ENCODE assay signal across 2 cellular contexts in the genomic region with DNA sequence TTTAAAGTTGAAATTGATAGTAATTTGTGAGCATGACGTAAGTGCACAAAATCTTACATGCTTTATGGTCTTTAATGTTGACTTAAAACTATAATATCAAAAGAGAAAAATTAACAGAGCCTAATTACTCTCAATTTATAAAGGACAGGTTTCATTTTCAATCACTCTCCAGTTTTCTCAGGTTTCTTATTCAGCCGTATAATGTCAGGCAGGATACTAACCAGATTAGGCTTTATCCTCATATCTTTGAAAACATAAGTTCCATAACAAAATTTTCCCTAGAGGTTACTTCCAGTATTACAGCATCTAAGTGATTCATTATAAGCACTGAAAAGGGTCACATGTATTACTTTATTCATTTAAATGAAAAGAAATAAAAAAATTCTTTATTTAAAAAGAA.
TF ChIP-seq lines count a peak whose summit lies in the region.

No MANE protein-coding gene starts in this region.

TF ChIP-seq in SK-N-SH, 30 proteins besides CTCF, POLR2A, EP300 and RAD21 (continued from another document):
- TF ChIP-seq, protein P1, sequence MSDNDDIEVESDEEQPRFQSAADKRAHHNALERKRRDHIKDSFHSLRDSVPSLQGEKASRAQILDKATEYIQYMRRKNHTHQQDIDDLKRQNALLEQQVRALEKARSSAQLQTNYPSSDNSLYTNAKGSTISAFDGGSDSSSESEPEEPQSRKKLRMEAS (IDR thresholded peaks at IDR 0.05; ENCODE audit: low read depth), result no peak
- no peak for TF ChIP-seq MXI1 (IDR thresholded peaks at IDR 0.05; ENCODE audit: low read depth, low read length)
- TF ChIP-seq TAF1 (IDR thresholded peaks at IDR 0.05; ENCODE audit: borderline replicate concordance, low read depth, low read length), result no peak
- TF ChIP-seq IRF3 (IDR thresholded peaks at IDR 0.05; ENCODE audit: low read depth, low read length), result no peak
- TF ChIP-seq GABPA (IDR thresholded peaks at IDR 0.05; ENCODE audit: low read depth), result no peak
- TF ChIP-seq TCF12 (IDR thresholded peaks at IDR 0.05), result no peak
- TF ChIP-seq RFX5 (IDR thresholded peaks at IDR 0.05; ENCODE audit: low read length), result no peak
- no peak for TF ChIP-seq CHD2 (IDR thresholded peaks at IDR 0.05; ENCODE audit: low read length, partially characterized antibody)
- no peak for TF ChIP-seq USF2 (IDR thresholded peaks at IDR 0.05; ENCODE audit: borderline replicate concordance, low read depth, low read length)
- no peak for TF ChIP-seq JUND (IDR thresholded peaks at IDR 0.05)

TF ChIP-seq in SK-N-SH treated with all-trans-retinoic acid at 6 μM for 48 hours, 23 proteins besides CTCF, POLR2A, EP300 and RAD21 (continued from another document):
- no peak for TF ChIP-seq TSHZ2 (CRISPR knock-in tag; IDR thresholded peaks at IDR 0.05)
- no peak for TF ChIP-seq ZC3H10 (CRISPR knock-in tag; IDR thresholded peaks at IDR 0.05)
